30 cellular contexts compared by ENCODE assay signal in the genomic region with DNA sequence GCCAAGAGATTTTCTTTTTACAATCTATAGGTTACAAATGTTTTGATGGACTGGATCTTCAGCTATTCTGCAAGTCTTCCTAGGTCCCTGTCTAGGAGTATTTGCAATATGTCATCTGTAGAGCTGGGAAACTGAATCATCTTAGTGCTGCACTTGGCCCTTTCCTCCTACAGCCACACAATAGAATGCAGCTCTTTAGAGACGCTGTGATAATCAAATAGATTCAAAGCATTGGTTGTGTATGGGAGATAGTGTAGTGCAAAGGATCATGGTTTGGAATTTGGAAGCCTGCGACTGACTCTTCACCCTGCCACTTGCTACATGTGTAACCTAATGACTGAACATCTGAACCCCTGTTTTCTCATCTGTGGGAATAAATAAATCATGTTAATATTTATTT.
"Had no signal": no experiment of that assay in that cellular context is flagged by ENCODE, and none has a peak within 500 bp of the region (broad histone marks: within the 10 kb centered on the region; RNA-seq: fewer than 3 reads in every experiment).

No MANE protein-coding gene starts in this region.

- DNase-seq: activated B cell treated with CpG ODN at 0.5 μM for 24 hours; activated CD4-positive, alpha-beta memory T cell treated with anti-CD3 and anti-CD28 coated beads for 36 hours; activated CD4-positive, alpha-beta T cell treated with anti-CD3 and anti-CD28 coated beads for 4 hours; activated CD4-positive, alpha-beta T cell treated with anti-CD3 and anti-CD28 coated beads, Interleukin-2, amount 50 U/mL, for 1 hour; activated CD4-positive, CD25-positive, alpha-beta regulatory T cell treated with anti-CD3 and anti-CD28 coated beads, Interleukin-2, amount 50 U/mL, for 72 hours; activated CD8-positive, alpha-beta memory T cell treated with anti-CD3 and anti-CD28 coated beads, Interleukin-2, amount 50 U/mL, for 4 hours; activated gamma-delta T cell treated with Interleukin-2 at 50 U/mL for 16 hours; activated naive CD4-positive, alpha-beta T cell treated with anti-CD3 and anti-CD28 coated beads for 36 hours; activated naive CD8-positive, alpha-beta T cell treated with anti-CD3 and anti-CD28 coated beads, Interleukin-2, amount 50 U/mL, for 24 hours; activated T-cell treated with anti-CD3 and anti-CD28 coated beads for 4 hours; activated T-cell treated with anti-CD3 and anti-CD28 coated beads, Interleukin-2, amount 50 U/mL, for 4 hours; Karpas-422; NCI-H1105 treated with DMSO at 0.1 percent for 48 hours; NCI-H1436; NCI-H1694; NCI-H1930; NCI-H2081 treated with DMSO at 0.1 percent for 48 hours; NCI-H345; NCI-H524 treated with DMSO at 0.1 percent for 48 hours; SHP77; SJCRH30; SW 1271; T-helper 1 cell; T-helper 2 cell; T-helper 9 cell had no signal

- H3K9me3 ChIP-seq: ascending aorta had no signal

- ATAC-seq: activated naive CD4-positive, alpha-beta T cell treated with anti-CD3 and anti-CD28 coated beads, Interleukin-2, amount 50 U/mL, for 72 hours; activated naive CD8-positive, alpha-beta T cell treated with anti-CD3 and anti-CD28 coated beads, Interleukin-2, amount 50 U/mL, for 24 hours; activated T-cell treated with anti-CD3 and anti-CD28 coated beads, Interleukin-2, amount 50 U/mL, for 4 hours; K562; Panc1 had no signal

- H3K27me3 ChIP-seq: ascending aorta, SJCRH30 had no signal

- H3K27ac ChIP-seq: ascending aorta, SJCRH30, VCaP had no signal

- H3K4me3 ChIP-seq: ascending aorta, K562, SJCRH30 had no signal

- H3K4me1 ChIP-seq: ascending aorta had no signal

- H3K36me3 ChIP-seq: ascending aorta, SJCRH30 had no signal
